In the genomic region with DNA sequence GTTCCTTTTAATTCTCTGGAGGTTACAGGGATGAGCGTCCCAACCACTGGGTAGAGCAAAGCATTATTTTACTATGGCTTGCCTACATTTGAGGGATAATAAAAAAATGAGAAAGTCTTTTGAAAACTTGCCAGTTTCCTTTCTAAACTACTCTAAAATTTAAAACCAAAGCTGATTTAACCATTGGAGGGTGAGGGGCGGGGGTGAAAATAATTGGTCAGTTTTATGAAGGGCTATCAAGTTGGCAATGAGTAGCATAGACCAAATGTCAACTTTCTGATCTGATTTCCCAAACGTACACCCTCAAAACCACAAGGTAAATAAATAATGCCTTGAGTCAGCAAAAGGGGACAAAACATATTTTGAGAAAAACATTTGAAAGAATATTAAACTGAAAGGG, we compare ENCODE assay signal across 27 cellular contexts.
"Had no signal": no experiment of that assay in that cellular context is flagged by ENCODE, and none has a peak within 500 bp of the region (broad histone marks: within the 10 kb centered on the region; RNA-seq: fewer than 3 reads in every experiment).

No MANE protein-coding gene starts in this region.

- H3K27ac ChIP-seq: adrenal gland, body of pancreas, esophagus muscularis mucosa, left ventricle myocardium inferior, ovary, prostate gland, testis, transverse colon, WERI-Rb-1 had no signal

- H3K27me3 Mint-ChIP-seq: activated CD4-positive, alpha-beta T cell treated with anti-CD3 and anti-CD28 coated beads, Interleukin-2, amount 10 ng/mL, durations not matched to agents 7 days and 5 days; activated CD8-positive, alpha-beta memory T cell treated with anti-CD3 and anti-CD28 coated beads, Interleukin-2, amount 10 ng/mL, durations not matched to agents 7 days and 5 days; naive B cell had no signal

- H3K36me3 ChIP-seq: adrenal gland, ovary, prostate gland, transverse colon, WERI-Rb-1 had no signal

- DNase-seq: activated CD4-positive, alpha-beta T cell treated with anti-CD3 and anti-CD28 coated beads, Interleukin-2, amount 10 ng/mL, durations not matched to agents 7 days and 5 days; activated CD8-positive, alpha-beta memory T cell treated with anti-CD3 and anti-CD28 coated beads, Interleukin-2, amount 10 ng/mL, durations not matched to agents 7 days and 5 days; activated CD8-positive, alpha-beta T cell treated with anti-CD3 and anti-CD28 coated beads, Interleukin-2, amount 10 ng/mL, durations not matched to agents 7 days and 5 days; activated gamma-delta T cell; activated naive CD4-positive, alpha-beta T cell treated with anti-CD3 and anti-CD28 coated beads, Interleukin-2, amount 50 U/mL, for 16 hours; adrenal gland; aorta; body of pancreas; dermis blood vessel endothelial cell; effector CD4-positive, alpha-beta T cell; foreskin melanocyte; left ventricle myocardium inferior; naive B cell; ovary; retina; stimulated activated CD4-positive, alpha-beta T cell treated with anti-CD3 and anti-CD28 coated beads, Interleukin-15, amount 100 ng/mL, for 24 hours; stimulated activated CD4-positive, alpha-beta T cell treated with anti-CD3 and anti-CD28 coated beads, Interleukin-2, amount 100 ng/mL, for 24 hours; stimulated activated naive CD4-positive, alpha-beta T cell; SW 1271; T1000; testis; transverse colon; WERI-Rb-1 had no signal

- H3K27ac Mint-ChIP-seq: activated CD4-positive, alpha-beta T cell treated with anti-CD3 and anti-CD28 coated beads, Interleukin-2, amount 10 ng/mL, durations not matched to agents 7 days and 5 days; activated CD8-positive, alpha-beta memory T cell treated with anti-CD3 and anti-CD28 coated beads, Interleukin-2, amount 10 ng/mL, durations not matched to agents 7 days and 5 days; activated CD8-positive, alpha-beta T cell treated with anti-CD3 and anti-CD28 coated beads, Interleukin-2, amount 10 ng/mL, durations not matched to agents 7 days and 5 days; T-helper 1 cell treated with Interleukin-12 subunit alpha and Interleukin-12 subunit beta and Interleukin-4 antibody, amounts not matched to agents 30 μg/mL and 1 μg/mL, for 36 hours had no signal

- H3K4me3 ChIP-seq: adrenal gland, body of pancreas, esophagus muscularis mucosa, left ventricle myocardium inferior, ovary, prostate gland, testis, transverse colon had no signal

- H3K27me3 ChIP-seq: adrenal gland, body of pancreas, esophagus muscularis mucosa, ovary, testis, transverse colon had no signal

- H3K4me3 Mint-ChIP-seq: activated CD4-positive, alpha-beta T cell treated with anti-CD3 and anti-CD28 coated beads, Interleukin-2, amount 10 ng/mL, durations not matched to agents 7 days and 5 days; activated CD8-positive, alpha-beta memory T cell treated with anti-CD3 and anti-CD28 coated beads, Interleukin-2, amount 10 ng/mL, durations not matched to agents 7 days and 5 days; activated CD8-positive, alpha-beta T cell treated with anti-CD3 and anti-CD28 coated beads, Interleukin-2, amount 10 ng/mL, durations not matched to agents 7 days and 5 days; naive B cell; T-helper 1 cell treated with Interleukin-12 subunit alpha and Interleukin-12 subunit beta and Interleukin-4 antibody, amounts not matched to agents 30 μg/mL and 1 μg/mL, for 36 hours had no signal

- H3K9me3 ChIP-seq: adrenal gland, body of pancreas, esophagus muscularis mucosa, left ventricle myocardium inferior, ovary, prostate gland, testis, transverse colon had no signal

- H3K4me1 ChIP-seq: body of pancreas, esophagus muscularis mucosa, prostate gland, testis, transverse colon had no signal

- ATAC-seq: activated CD4-positive, CD25-positive, alpha-beta regulatory T cell treated with anti-CD3 and anti-CD28 coated beads, Interleukin-2, amount 50 U/mL, for 24 hours; activated CD8-positive, alpha-beta memory T cell treated with anti-CD3 and anti-CD28 coated beads, Interleukin-2, amount 10 ng/mL, durations not matched to agents 7 days and 5 days; activated CD8-positive, alpha-beta T cell treated with anti-CD3 and anti-CD28 coated beads, Interleukin-2, amount 10 ng/mL, durations not matched to agents 7 days and 5 days; body of pancreas had no signal

- H3K9me3 Mint-ChIP-seq: naive B cell had no signal

- H3K36me3 Mint-ChIP-seq: naive B cell had no signal
